In genomic region chr20:47348539-47349142, GRCh38 we compare ENCODE assay signal across 10 cellular contexts. TPM values are rescaled to one million over a fixed set of nuclear protein-coding genes. Genes with fewer than 3 reads are reported as not detected.
DNase-seq lines count a peak whose midpoint lies in the region; ATAC-seq and TF ChIP-seq lines count a peak whose summit lies in the region.
"Had no signal": no experiment of that assay in that cellular context is flagged by ENCODE, and none has a peak within 500 bp of the region (broad histone marks: within the 10 kb centered on the region; RNA-seq: fewer than 3 reads in every experiment).

No MANE protein-coding gene starts in this region.

- TF ChIP-seq EP300 in sigmoid colon (IDR thresholded peaks at IDR 0.05) = peak in 1 of 4 donors; percentile 21

- H3K27ac ChIP-seq in VCaP = peak overlapping the region; percentile 100; the same call in 1 of the 2 replicates
- peak overlapping the region; percentile 100 for H3K27ac ChIP-seq in hepatocyte
- H3K27ac ChIP-seq in sigmoid colon = peak overlapping the region; percentile 99 to 100 (median 99)

- no peak for TF ChIP-seq POLR2A in sigmoid colon (IDR thresholded peaks at IDR 0.05)

- ATAC-seq in GM18517 (IDR thresholded peaks at IDR 0.05; ENCODE audit: unreplicated experiment) (no peak), GM19467 (IDR thresholded peaks at IDR 0.05; ENCODE audit: unreplicated experiment) (no peak), GM21786 (IDR thresholded peaks at IDR 0.05; ENCODE audit: unreplicated experiment) (no peak)

- intact Hi-C loops in sigmoid colon (cut with DNase I) = loop anchor here (10.0 kb wide), 1 partner anchor 2004 kb away; the partner anchor contains the start of gene SDC4

- H3K9me3 ChIP-seq in hepatocyte (ENCODE audit: low read depth) (no peaks in the 10 kb centered on the region), sigmoid colon (no peaks in the 10 kb centered on the region)

- WGBS in hepatocyte (ENCODE audit: low lambda C conversion rate, missing lambda C conversion rate) = 51% methylated on average over 8 of the region's 8 CpGs
- WGBS in sigmoid colon, 2 donors = 74 to 88% methylated on average over 8 of the region's 8 CpGs

- H3K4me2 ChIP-seq in hepatocyte = peak overlapping the region; percentile 80

- no peaks in the 10 kb centered on the region for H3K9me2 ChIP-seq in hepatocyte (replicated peaks; ENCODE audit: insufficient read depth)

- H3K36me3 ChIP-seq in hepatocyte (replicated peaks; ENCODE audit: insufficient read depth, low read depth) (no peaks in the 10 kb centered on the region), sigmoid colon (peaks cover 0 to 16% (median 0%) of the 10 kb centered on the region in 4 donors)

- H3K79me2 ChIP-seq in hepatocyte = peaks cover 100% of the 10 kb centered on the region

- H3K4me3 ChIP-seq in GM12864 (ENCODE audit: low read depth, low read length) = peak overlapping the region; percentile 5; the same call in 1 of the 2 replicates
- no peak overlapping the region for H3K4me3 ChIP-seq in hepatocyte
- no peak overlapping the region for H3K4me3 ChIP-seq in sigmoid colon

- DNase-seq in GM12864 (ENCODE audit: low read depth) (no peak), hepatocyte (ENCODE audit: low spot score) (no peak), sigmoid colon (no peak), NCI-H2081 treated with DMSO at 0.1 percent for 48 hours (lab: John Stamatoyannopoulos, UW) (no peak)
- DNase-seq: Calu3, NCI-H524 had no signal

- peaks cover 66% of the 10 kb centered on the region for H3K4me1 ChIP-seq in hepatocyte (ENCODE audit: insufficient read depth)
- peaks cover 0 to 84% (median 80%) of the 10 kb centered on the region in 4 donors for H3K4me1 ChIP-seq in sigmoid colon

- peak overlapping the region; percentile 17 for H2AFZ ChIP-seq in hepatocyte

- H3K27me3 ChIP-seq in hepatocyte (no peaks in the 10 kb centered on the region), sigmoid colon (no peaks in the 10 kb centered on the region)

- H4K20me1 ChIP-seq in hepatocyte (ENCODE audit: insufficient read depth, poor library complexity, severe bottlenecking) = no peaks in the 10 kb centered on the region

- TF ChIP-seq CTCF in GM12864 (IDR thresholded peaks at IDR 0.05; ENCODE audit: low read depth, low read length, missing control alignments) (no peak), VCaP (conservative IDR thresholded peaks at IDR 0.05) (no peak), hepatocyte (IDR thresholded peaks at IDR 0.05; ENCODE audit: poor library complexity) (no peak), sigmoid colon (IDR thresholded peaks at IDR 0.05) (no peak)

RNA-seq across cellular contexts. Expression of gene ZMYND8, which starts 7.9 kb away (rescaled TPM):
- total RNA-seq in hepatocyte = 28.9 and 30.3 TPM in 2 replicates
- 34.3 and 43.1 TPM in 2 replicates for polyA plus RNA-seq in hepatocyte
- total RNA-seq in sigmoid colon = 10 to 100 TPM; 24.8 to 46.0 (median 29.3) TPM
- 10 to 100 TPM in 2 of 3 donors, 1 to 10 TPM in 1; 7.8 to 23.2 (median 11.3) TPM for polyA plus RNA-seq in sigmoid colon
